Comparison of ENCODE assay signal across 13 cellular contexts in genomic region chr1:223202376-223202775, GRCh38. TPM values are rescaled to one million over a fixed set of nuclear protein-coding genes. Genes with fewer than 3 reads are reported as not detected.
"Had no signal": no experiment of that assay in that cellular context is flagged by ENCODE, and none has a peak within 500 bp of the region (broad histone marks: within the 10 kb centered on the region; RNA-seq: fewer than 3 reads in every experiment).

No MANE protein-coding gene starts in this region.

- H3K9me3 Mint-ChIP-seq: immature natural killer cell, nephron progenitor cell, type B pancreatic cell had no signal

- H3K27me3 Mint-ChIP-seq: naive thymus-derived CD4-positive, alpha-beta T cell had no signal

- H3K4me3 Mint-ChIP-seq: immature natural killer cell; naive thymus-derived CD4-positive, alpha-beta T cell; nephron progenitor cell; type B pancreatic cell had no signal

- ATAC-seq: left colon; naive thymus-derived CD4-positive, alpha-beta T cell had no signal

- H3K36me3 Mint-ChIP-seq: naive thymus-derived CD4-positive, alpha-beta T cell; type B pancreatic cell had no signal

- DNase-seq: dermis blood vessel endothelial cell; foreskin keratinocyte; immature natural killer cell; left colon; naive thymus-derived CD4-positive, alpha-beta T cell; nephron progenitor cell; sigmoid colon; stimulated activated CD4-positive, alpha-beta T cell treated with anti-CD3 and anti-CD28 coated beads, Interleukin-2, amount 100 ng/mL, for 24 hours; stimulated activated CD4-positive, alpha-beta T cell treated with anti-CD3 and anti-CD28 coated beads, Interleukin-4, amount 100 ng/mL, for 4 hours; stimulated activated naive CD4-positive, alpha-beta T cell; thyroid gland had no signal

- H3K4me1 Mint-ChIP-seq: immature natural killer cell had no signal

- H3K27ac Mint-ChIP-seq: immature natural killer cell, nephron progenitor cell, type B pancreatic cell had no signal

RNA-seq across cellular contexts. Expression of gene TLR5, which starts 59.3 kb away (rescaled TPM):
- total RNA-seq: osteocyte had no signal
